In the genomic region with DNA sequence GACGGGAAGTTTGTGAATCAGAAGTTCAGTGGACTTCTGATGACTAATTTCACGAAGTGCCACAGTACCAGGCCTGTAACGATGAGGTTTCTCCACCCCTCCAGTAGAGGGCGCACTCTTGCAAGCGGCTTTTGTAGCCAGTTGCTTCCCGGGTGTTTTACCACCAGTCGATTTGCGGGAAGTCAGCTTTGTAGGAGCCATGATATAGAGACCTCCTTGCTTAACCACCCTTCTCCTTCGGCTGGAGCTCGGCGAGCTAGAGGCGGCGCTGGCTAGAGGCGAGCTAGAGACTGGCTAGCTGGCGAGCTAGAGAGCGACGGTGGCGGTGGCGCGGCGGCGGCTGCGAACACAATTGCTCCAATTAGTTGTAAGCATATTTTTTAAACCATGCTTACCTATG, we compare ENCODE assay signal across 12 cellular contexts.
A peak's percentile ranks its signal among the peaks of the same experiment; 100 is the strongest.
DNase-seq lines count a peak whose midpoint lies in the region; FAIRE-seq and TF ChIP-seq lines count a peak whose summit lies in the region.
"Had no signal": no experiment of that assay in that cellular context is flagged by ENCODE, and none has a peak within 500 bp of the region (broad histone marks: within the 10 kb centered on the region; RNA-seq: fewer than 3 reads in every experiment).

No MANE protein-coding gene starts in this region.

- intact Hi-C loops in A673 (cut with micrococcal nuclease; ENCODE audit: unreplicated experiment), result no loop called here
- intact Hi-C loops in endothelial cell of umbilical vein (cut with micrococcal nuclease), result no loop called here

- no peaks in the 10 kb centered on the region for H3K9me2 ChIP-seq in DOHH2 (replicated peaks; ENCODE audit: control insufficient read depth, low read length)
- no peaks in the 10 kb centered on the region for H3K9me2 ChIP-seq in GM23248 (ENCODE audit: insufficient read depth)

- 72% methylated on average over 21 to 23 of the region's 23 CpGs for WGBS in GM23248 (ENCODE audit: low coverage in 1 of 2, low lambda C conversion rate in 2 of 2, missing lambda C conversion rate in 2 of 2), 2 experiments

- H3K79me2 ChIP-seq in DOHH2 (ENCODE audit: control insufficient read depth, low read length) (no peaks in the 10 kb centered on the region), OCI-LY3 (ENCODE audit: low read length) (no peaks in the 10 kb centered on the region), endothelial cell of umbilical vein (ENCODE audit: control insufficient read depth, insufficient read depth, low read length) (no peaks in the 10 kb centered on the region), GM23248 (ENCODE audit: insufficient read depth) (no peaks in the 10 kb centered on the region)

- FAIRE-seq in endothelial cell of umbilical vein (lab: Jason Lieb, UNC), result no peak
- FAIRE-seq: GM18507 had no signal

- dilution Hi-C loops in endothelial cell of umbilical vein (cut with MboI; ENCODE audit: extremely low pct_ligation_motif_present, low sequenced_read_pairs), result no loop called here

- no peaks in the 10 kb centered on the region for H3K36me3 Mint-ChIP-seq in CD8-positive, alpha-beta memory T cell

- no peak for TF ChIP-seq POLR2A in endothelial cell of umbilical vein (IDR thresholded peaks at IDR 0.05; ENCODE audit: low read depth, low read length)

- POLR2A ChIA-PET in A673 (lab: Charles Lee; ENCODE audit: low non-redundant PET), result no interaction called here
- POLR2A ChIA-PET in endothelial cell of umbilical vein (lab: Charles Lee), result no interaction called here
- POLR2A ChIA-PET in CD8-positive, alpha-beta memory T cell (lab: Charles Lee), result no interaction called here

- BruUV-seq in A673 (replicated peaks; lab: Mats Ljungman, UMichigan), result no TSS peak
- BruUV-seq in endothelial cell of umbilical vein (replicated peaks; lab: Mats Ljungman, UMichigan), result no TSS peak

- H4K20me1 ChIP-seq in DOHH2 (ENCODE audit: control insufficient read depth, insufficient read depth, low read depth, low read length), result no peaks in the 10 kb centered on the region
- no peaks in the 10 kb centered on the region for H4K20me1 ChIP-seq in OCI-LY3 (ENCODE audit: insufficient read depth, low read length)
- H4K20me1 ChIP-seq in endothelial cell of umbilical vein (replicated peaks; ENCODE audit: control insufficient read depth, extremely low read depth, insufficient read depth, low read length), result no peaks in the 10 kb centered on the region
- H4K20me1 ChIP-seq in GM23248 (ENCODE audit: insufficient read depth), result no peaks in the 10 kb centered on the region

- H3K27ac ChIP-seq in A673 (ENCODE audit: low read depth, low read length, poor library complexity, severe bottlenecking) (no peak overlapping the region), DOHH2 (ENCODE audit: low read depth, low read length) (no peak overlapping the region), OCI-LY3 (ENCODE audit: low read length) (no peak overlapping the region), endothelial cell of umbilical vein (ENCODE audit: insufficient read depth, low read depth, low read length) (no peak overlapping the region), GM23248 (no peak overlapping the region)
- H3K27ac ChIP-seq in CD8-positive, alpha-beta memory T cell (ENCODE audit: low read depth, low read length), result no peak overlapping the region
- H3K27ac ChIP-seq: sigmoid colon had no signal

- H3K9ac ChIP-seq in OCI-LY3 (ENCODE audit: low read length), result no peak overlapping the region
- H3K9ac ChIP-seq in endothelial cell of umbilical vein (replicated peaks; ENCODE audit: extremely low read depth, insufficient read depth, low read length), result no peak overlapping the region
- H3K9ac ChIP-seq in GM23248, result no peak overlapping the region

- no peaks in the 10 kb centered on the region for H3K27me3 Mint-ChIP-seq in CD8-positive, alpha-beta memory T cell

- CTCF ChIA-PET in A673 (lab: Charles Lee) (no interaction called here), endothelial cell of umbilical vein (lab: Charles Lee) (no interaction called here)
- CTCF ChIA-PET in CD8-positive, alpha-beta memory T cell (lab: Charles Lee), result no interaction called here

- H2AFZ ChIP-seq in OCI-LY3 (ENCODE audit: low read depth, low read length) (no peak overlapping the region), endothelial cell of umbilical vein (ENCODE audit: low read depth, low read length) (no peak overlapping the region), GM23248 (no peak overlapping the region)

- H3K27me3 ChIP-seq in A673 (replicated peaks; ENCODE audit: insufficient read depth, low read depth, low read length, poor library complexity) (no peaks in the 10 kb centered on the region), DOHH2 (ENCODE audit: control insufficient read depth, low read length) (no peaks in the 10 kb centered on the region), OCI-LY3 (ENCODE audit: low read depth, low read length) (no peaks in the 10 kb centered on the region), endothelial cell of umbilical vein (ENCODE audit: control insufficient read depth in 2 of 2, insufficient read depth in 2 of 2, low read length in 2 of 2) (no peaks in the 10 kb centered on the region), GM23248 (replicated peaks; ENCODE audit: insufficient read depth) (no peaks in the 10 kb centered on the region)
- H3K27me3 ChIP-seq in CD8-positive, alpha-beta memory T cell (ENCODE audit: insufficient read depth, low read length, poor library complexity, severe bottlenecking), result no peaks in the 10 kb centered on the region
- H3K27me3 ChIP-seq: sigmoid colon had no signal

- H3K4me3 ChIP-seq in A673 (ENCODE audit: low read depth, low read length, poor library complexity, severe bottlenecking) (no peak overlapping the region), DOHH2 (ENCODE audit: low read length) (no peak overlapping the region), OCI-LY3 (ENCODE audit: low read length) (no peak overlapping the region), endothelial cell of umbilical vein (replicated peaks in 1 of 3; ENCODE audit: insufficient read depth in 1 of 3, low read depth in 1 of 3, low read length in 3 of 3) (no peak overlapping the region), GM23248 (no peak overlapping the region)
- H3K4me3 ChIP-seq in CD8-positive, alpha-beta memory T cell (ENCODE audit: low read length), result no peak overlapping the region
- H3K4me3 ChIP-seq: sigmoid colon had no signal

- DNase-seq in A673 (ENCODE audit: low spot score), result peak; percentile 0
- no peak for DNase-seq in endothelial cell of umbilical vein (ENCODE audit: low read depth, low spot score)
- DNase-seq in GM23248, result no peak
- DNase-seq in COLO668 (lab: John Stamatoyannopoulos, UW; ENCODE audit: unreplicated experiment), result no peak
- DNase-seq in amniotic stem cell (lab: John Stamatoyannopoulos, UW), result no peak
- DNase-seq in CD8-positive, alpha-beta memory T cell, result no peak
- DNase-seq: NCI-H748 treated with DMSO at 0.1 percent for 48 hours, sigmoid colon had no signal

- TF ChIP-seq CTCF in A673 (conservative IDR thresholded peaks at IDR 0.05; ENCODE audit: low read depth, low read length), result peak; percentile 54
- peak; percentile 56 for TF ChIP-seq CTCF in DOHH2 (IDR thresholded peaks at IDR 0.05; ENCODE audit: low read depth, low read length, poor library complexity, severe bottlenecking)
- TF ChIP-seq CTCF in OCI-LY3 (IDR thresholded peaks at IDR 0.05; ENCODE audit: low read depth, low read length), result peak; percentile 46
- peak; percentile 7 to 21 for TF ChIP-seq CTCF in endothelial cell of umbilical vein (IDR thresholded peaks at IDR 0.05; ENCODE audit: extremely low read depth in 1 of 2, insufficient read depth in 1 of 2, low read depth in 1 of 2, low read length in 2 of 2)

- H3K9me3 Mint-ChIP-seq in CD8-positive, alpha-beta memory T cell, result peaks cover 0 to 9% (median 4%) of the 10 kb centered on the region in 5 donors
- H3K9me3 Mint-ChIP-seq: activated T-helper 1 cell treated with anti-CD3 and anti-CD28 coated beads, Interleukin-12 subunit alpha, Interleukin-12 subunit beta, Interleukin-2, Interleukin-4 antibody, amounts not matched to agents 30 ng/mL and 10 ng/mL and 1 ng/mL, durations not matched to agents 14 hours and 24 hours and 36 hours had no signal

- H3K4me2 ChIP-seq in DOHH2 (ENCODE audit: low read length) (no peak overlapping the region), OCI-LY3 (ENCODE audit: low read length) (no peak overlapping the region), endothelial cell of umbilical vein (ENCODE audit: insufficient read depth, low read length) (no peak overlapping the region), GM23248 (ENCODE audit: unreplicated experiment) (no peak overlapping the region)

- no peaks in the 10 kb centered on the region for H3K4me1 Mint-ChIP-seq in CD8-positive, alpha-beta memory T cell

- H3K36me3 ChIP-seq in A673 (ENCODE audit: insufficient read depth, low read length, poor library complexity, severe bottlenecking), result no peaks in the 10 kb centered on the region
- H3K36me3 ChIP-seq in DOHH2 (ENCODE audit: control insufficient read depth, low read length), result no peaks in the 10 kb centered on the region
- H3K36me3 ChIP-seq in OCI-LY3 (replicated peaks; ENCODE audit: low read depth, low read length), result no peaks in the 10 kb centered on the region
- H3K36me3 ChIP-seq in endothelial cell of umbilical vein (ENCODE audit: control insufficient read depth in 2 of 2, extremely low read depth in 1 of 2, insufficient read depth in 2 of 2, low read length in 2 of 2), result no peaks in the 10 kb centered on the region
- no peaks in the 10 kb centered on the region for H3K36me3 ChIP-seq in GM23248 (ENCODE audit: low read depth)
- no peaks in the 10 kb centered on the region for H3K36me3 ChIP-seq in CD8-positive, alpha-beta memory T cell (ENCODE audit: insufficient read depth, low read length)
- H3K36me3 ChIP-seq: sigmoid colon had no signal

- in situ Hi-C loops in GM23248 (cut with MboI), result no loop called here

- no peak overlapping the region for H3K27ac Mint-ChIP-seq in CD8-positive, alpha-beta memory T cell
- H3K27ac Mint-ChIP-seq: activated T-helper 1 cell treated with anti-CD3 and anti-CD28 coated beads, Interleukin-12 subunit alpha, Interleukin-12 subunit beta, Interleukin-2, Interleukin-4 antibody, amounts not matched to agents 30 ng/mL and 10 ng/mL and 1 ng/mL, durations not matched to agents 14 hours and 24 hours and 36 hours had no signal

- no peaks in the 10 kb centered on the region for H3K9me1 ChIP-seq in endothelial cell of umbilical vein (replicated peaks; ENCODE audit: control insufficient read depth, extremely low read depth, insufficient read depth, low read length)

- H3K4me1 ChIP-seq in A673 (ENCODE audit: insufficient read depth, low read length, poor library complexity, severe bottlenecking), result no peaks in the 10 kb centered on the region
- no peaks in the 10 kb centered on the region for H3K4me1 ChIP-seq in DOHH2 (ENCODE audit: control insufficient read depth, low read length)
- no peaks in the 10 kb centered on the region for H3K4me1 ChIP-seq in OCI-LY3 (ENCODE audit: low read length)
- no peaks in the 10 kb centered on the region for H3K4me1 ChIP-seq in endothelial cell of umbilical vein (ENCODE audit: control insufficient read depth, extremely low read depth, insufficient read depth, low read length)
- no peaks in the 10 kb centered on the region for H3K4me1 ChIP-seq in GM23248 (ENCODE audit: insufficient read depth)
- no peaks in the 10 kb centered on the region for H3K4me1 ChIP-seq in CD8-positive, alpha-beta memory T cell (ENCODE audit: insufficient read depth, low read length)
- H3K4me1 ChIP-seq: sigmoid colon had no signal

- no peak overlapping the region for H3K4me3 Mint-ChIP-seq in CD8-positive, alpha-beta memory T cell
- H3K4me3 Mint-ChIP-seq: activated T-helper 1 cell treated with anti-CD3 and anti-CD28 coated beads, Interleukin-12 subunit alpha, Interleukin-12 subunit beta, Interleukin-2, Interleukin-4 antibody, amounts not matched to agents 30 ng/mL and 10 ng/mL and 1 ng/mL, durations not matched to agents 14 hours and 24 hours and 36 hours had no signal

- H3F3A ChIP-seq in DOHH2 (ENCODE audit: control insufficient read depth, insufficient read depth) (no peaks in the 10 kb centered on the region), GM23248 (ENCODE audit: insufficient read depth) (no peaks in the 10 kb centered on the region)

- H3K9me3 ChIP-seq in A673 (ENCODE audit: low read depth, low read length, poor library complexity, severe bottlenecking) (no peaks in the 10 kb centered on the region), DOHH2 (ENCODE audit: control insufficient read depth, insufficient read depth, low read length) (no peaks in the 10 kb centered on the region), OCI-LY3 (ENCODE audit: insufficient read depth, low read length) (no peaks in the 10 kb centered on the region), endothelial cell of umbilical vein (replicated peaks; ENCODE audit: control insufficient read depth, insufficient read depth, low read length) (no peaks in the 10 kb centered on the region), GM23248 (ENCODE audit: low read depth) (no peaks in the 10 kb centered on the region)
- no peaks in the 10 kb centered on the region for H3K9me3 ChIP-seq in CD8-positive, alpha-beta memory T cell (ENCODE audit: low read length)
- H3K9me3 ChIP-seq: sigmoid colon had no signal
